12 cellular contexts compared by ENCODE assay signal in genomic region chr9:131290039-131290766, GRCh38. TPM values are rescaled to one million over a fixed set of nuclear protein-coding genes. Genes with fewer than 3 reads are reported as not detected.
DNase-seq lines count a peak whose midpoint lies in the region; ATAC-seq, FAIRE-seq and TF ChIP-seq lines count a peak whose summit lies in the region.
"Had no signal": no experiment of that assay in that cellular context is flagged by ENCODE, and none has a peak within 500 bp of the region (broad histone marks: within the 10 kb centered on the region; RNA-seq: fewer than 3 reads in every experiment).

No MANE protein-coding gene starts in this region.

- H3K23me2 ChIP-seq in H1 (ENCODE audit: low read depth, low read length): no peaks in the 10 kb centered on the region

- 0 out of 2 replicates have a peak overlapping the region, but pooled peaks have one; percentile 29 for H2BK15ac ChIP-seq in H1 (ENCODE audit: low read length)
- no peak overlapping the region for H2BK15ac ChIP-seq in mesendoderm (replicated peaks; ENCODE audit: low read depth)

- H2BK120ac ChIP-seq in H1 (replicated peaks; ENCODE audit: low read depth, low read length) (no peak overlapping the region), mesendoderm (ENCODE audit: low read depth, low read length) (no peak overlapping the region)

- H2BK12ac ChIP-seq in H1 (ENCODE audit: low read depth, low read length): 0 out of 2 replicates have a peak overlapping the region, but pooled peaks have one; percentile 39

- peak overlapping the region; percentile 66; the same call in 1 of the 2 replicates for H2BK5ac ChIP-seq in H1 (ENCODE audit: low read depth, low read length)
- H2BK5ac ChIP-seq in mesendoderm (ENCODE audit: low read length): no peak overlapping the region

- H3K14ac ChIP-seq in H1 (ENCODE audit: insufficient read length): no peak overlapping the region

- H3K4me3 ChIP-seq in OCI-LY3 (ENCODE audit: low read length) (peak overlapping the region; percentile 72), H1 (ENCODE audit: extremely low read depth in 1 of 4, insufficient read depth in 2 of 4, low read depth in 3 of 4, low read length in 4 of 4) (peak overlapping the region in 1 of 4 experiments; percentile 16; a peak in 1 of 8 replicates), mesendoderm (ENCODE audit: low read length) (no peak overlapping the region), testis (peak overlapping the region; percentile 40 to 51), small intestine (ENCODE audit: low read depth in 1 of 2, low read length in 2 of 2) (peak overlapping the region in 1 of 2 donors; percentile 4)

- H3K79me2 ChIP-seq in OCI-LY3 (ENCODE audit: low read length) (no peaks in the 10 kb centered on the region), H1 (ENCODE audit: control insufficient read depth in 1 of 2, insufficient read depth in 2 of 2, low read length in 2 of 2) (no peaks in the 10 kb centered on the region), mesendoderm (ENCODE audit: control insufficient read depth, insufficient read depth, low read length) (no peaks in the 10 kb centered on the region)

- intact Hi-C loops in testis (cut with DNase I; ENCODE audit: low total_unique reads): no loop called here

- H3K4ac ChIP-seq in H1 (replicated peaks; ENCODE audit: insufficient read length, low read depth, low read length) (no peak overlapping the region), mesendoderm (ENCODE audit: low read depth, low read length) (no peak overlapping the region)

- H3K18ac ChIP-seq in H1 (ENCODE audit: extremely low read depth, low read length) (peak overlapping the region; percentile 48; the same call in 1 of the 2 replicates), mesendoderm (ENCODE audit: low read length) (no peak overlapping the region)

- TF ChIP-seq EP300 in H1 (IDR thresholded peaks at IDR 0.05; ENCODE audit: borderline replicate concordance in 1 of 2, low read depth in 2 of 2, low read length in 2 of 2): no peak

- H4K20me1 ChIP-seq in OCI-LY3 (ENCODE audit: insufficient read depth, low read length) (no peaks in the 10 kb centered on the region), H1 (replicated peaks in 1 of 2; ENCODE audit: control insufficient read depth in 1 of 2, insufficient read depth in 2 of 2, low read length in 2 of 2) (no peaks in the 10 kb centered on the region)

- peaks cover 6% of the 10 kb centered on the region; the same call in 1 of the 2 replicates for H3K4me1 ChIP-seq in OCI-LY3 (ENCODE audit: low read length)
- peaks cover 0 to 14% (median 8%) of the 10 kb centered on the region in 4 experiments; a peak in 6 of 7 replicates for H3K4me1 ChIP-seq in H1 (replicated peaks in 1 of 4; ENCODE audit: control insufficient read depth in 3 of 4, insufficient read depth in 4 of 4, low read length in 3 of 4)
- H3K4me1 ChIP-seq in mesendoderm (ENCODE audit: control insufficient read depth, low read depth, low read length): no peaks in the 10 kb centered on the region
- peaks cover 3% of the 10 kb centered on the region for H3K4me1 ChIP-seq in testis
- H3K4me1 ChIP-seq in small intestine (ENCODE audit: control insufficient read depth in 2 of 2, insufficient read depth in 1 of 2, low read depth in 1 of 2, low read length in 1 of 2): no peaks in the 10 kb centered on the region

- no peak for TF ChIP-seq POLR2A in H1 (IDR thresholded peaks at IDR 0.05; ENCODE audit: control extremely low read depth in 1 of 2, low read depth in 2 of 2, low read length in 2 of 2)
- TF ChIP-seq POLR2A in testis (IDR thresholded peaks at IDR 0.05): no peak

- CTCF ChIA-PET in H1 (lab: Charles Lee; ENCODE audit: partially characterized antibody): interaction anchor here (0.5 to 3.8 kb wide), 8 partner anchors 8 to 109 kb away, joined by 3 to 24 read pairs (median 4); no protein-coding TSS in a partner anchor

- H3K27me3 ChIP-seq in OCI-LY3 (ENCODE audit: low read depth, low read length) (no peaks in the 10 kb centered on the region), H1 (replicated peaks in 1 of 4; ENCODE audit: control insufficient read depth in 3 of 4, extremely low read depth in 1 of 4, insufficient read depth in 3 of 4, low read length in 3 of 4) (no peaks in the 10 kb centered on the region), mesendoderm (ENCODE audit: insufficient read depth, low read length, poor library complexity) (no peaks in the 10 kb centered on the region), testis (no peaks in the 10 kb centered on the region), small intestine (ENCODE audit: control insufficient read depth in 2 of 2, insufficient read depth in 2 of 2, low read length in 2 of 2) (no peaks in the 10 kb centered on the region)

- peak overlapping the region; percentile 67; the same call in 1 of the 2 replicates for H2AFZ ChIP-seq in OCI-LY3 (ENCODE audit: low read depth, low read length)
- H2AFZ ChIP-seq in H1 (ENCODE audit: low read length): no peak overlapping the region

- no peak for TF ChIP-seq CTCF in OCI-LY3 (IDR thresholded peaks at IDR 0.05; ENCODE audit: low read depth, low read length)
- TF ChIP-seq CTCF in H1 (IDR thresholded peaks at IDR 0.05; ENCODE audit: control extremely low read depth in 1 of 3, insufficient read depth in 1 of 3, low read depth in 1 of 3, low read length in 3 of 3): no peak
- TF ChIP-seq CTCF in testis (IDR thresholded peaks at IDR 0.05): no peak

- H2AK5ac ChIP-seq in H1 (ENCODE audit: low read depth, low read length) (no peak overlapping the region), mesendoderm (ENCODE audit: low read length) (no peak overlapping the region)

- H3K9me3 ChIP-seq in OCI-LY3 (ENCODE audit: insufficient read depth, low read length) (no peaks in the 10 kb centered on the region), H1 (ENCODE audit: insufficient read depth in 2 of 2, low read depth in 1 of 2, low read length in 1 of 2) (no peaks in the 10 kb centered on the region), testis (no peaks in the 10 kb centered on the region), small intestine (ENCODE audit: control insufficient read depth, low read depth) (no peaks in the 10 kb centered on the region)

- H3K27ac ChIP-seq in OCI-LY3 (ENCODE audit: low read length): no peak overlapping the region
- no peak overlapping the region for H3K27ac ChIP-seq in H1 (ENCODE audit: low read depth, low read length)
- no peak overlapping the region for H3K27ac ChIP-seq in mesendoderm (ENCODE audit: low read depth, low read length)
- H3K27ac ChIP-seq in testis: peak overlapping the region; percentile 53 to 55
- no peak overlapping the region for H3K27ac ChIP-seq in small intestine (ENCODE audit: low read depth in 1 of 2, low read length in 1 of 2)

- H3K4me2 ChIP-seq in OCI-LY3 (ENCODE audit: low read length) (peak overlapping the region; percentile 52), H1 (ENCODE audit: insufficient read depth in 1 of 2, low read depth in 2 of 2, low read length in 2 of 2) (peak overlapping the region; percentile 12 to 14; a peak in 2 of 4 replicates), mesendoderm (ENCODE audit: low read length) (no peak overlapping the region)

- H3K23ac ChIP-seq in H1 (ENCODE audit: insufficient read length): no peak overlapping the region
- H3K23ac ChIP-seq in mesendoderm (ENCODE audit: low read length): no peak overlapping the region

- 91% methylated on average over 32 of the region's 34 CpGs; no CpG with 5 or more reads in 1 of the 2 experiments for WGBS in H1 (ENCODE audit: extremely low coverage in 1 of 2, insufficient coverage in 1 of 2, insufficient read length in 1 of 2, insufficient replicate concordance in 2 of 2, low coverage in 1 of 2, low lambda C conversion rate in 2 of 2, missing lambda C conversion rate in 1 of 2), 2 experiments
- no CpG with 5 or more reads among the region's 34 CpGs for WGBS in mesendoderm (ENCODE audit: extremely low coverage, insufficient coverage, low lambda C conversion rate)
- WGBS in testis, 2 donors: 35 to 42% methylated on average over 10 to 34 of the region's 34 CpGs
- WGBS in small intestine, 3 donors: 78 to 86% (median 86%) methylated on average over 20 to 34 of the region's 34 CpGs

- POLR2A ChIA-PET in H1 (lab: Charles Lee; ENCODE audit: partially characterized antibody): interaction anchor here (0.7 to 2.9 kb wide), 6 partner anchors 9 to 191 kb away, joined by 3 to 8 read pairs (median 3); partner anchors contain the start of gene FAM78A

- FAIRE-seq in H1 (lab: Jason Lieb, UNC) (no peak), small intestine (lab: Jason Lieb, UNC) (no peak)
- FAIRE-seq: frontal cortex had no signal

- H3K79me1 ChIP-seq in H1 (ENCODE audit: low read depth, low read length): no peaks in the 10 kb centered on the region
- no peaks in the 10 kb centered on the region for H3K79me1 ChIP-seq in mesendoderm (ENCODE audit: low read length)

- H3K36me3 ChIP-seq in OCI-LY3 (replicated peaks; ENCODE audit: low read depth, low read length) (no peaks in the 10 kb centered on the region), H1 (ENCODE audit: control insufficient read depth in 2 of 4, insufficient read depth in 4 of 4, low read length in 3 of 4) (no peaks in the 10 kb centered on the region), mesendoderm (ENCODE audit: control insufficient read depth, insufficient read depth, low read length) (no peaks in the 10 kb centered on the region), testis (ENCODE audit: low read depth, missing control alignments) (no peaks in the 10 kb centered on the region), small intestine (ENCODE audit: control insufficient read depth in 2 of 2, insufficient read depth in 2 of 2, low read length in 2 of 2) (no peaks in the 10 kb centered on the region)

- no peak for TF ChIP-seq RAD21 in H1 (IDR thresholded peaks at IDR 0.05 in 1 of 2, conservative IDR thresholded peaks at IDR 0.05 in 1 of 2; ENCODE audit: low read depth in 2 of 2, low read length in 2 of 2)

- no peak for ATAC-seq in GM19452 (IDR thresholded peaks at IDR 0.05; ENCODE audit: unreplicated experiment)

- peak overlapping the region; percentile 0 for H4K5ac ChIP-seq in H1 (ENCODE audit: insufficient read length, low read depth, low read length)
- H4K5ac ChIP-seq in mesendoderm (ENCODE audit: low read length): no peak overlapping the region

- no peak overlapping the region for H3K56ac ChIP-seq in H1 (replicated peaks; ENCODE audit: insufficient read length, low read depth, low read length)
- peak overlapping the region; percentile 82 for H3K56ac ChIP-seq in mesendoderm (ENCODE audit: low read length)

- H4K8ac ChIP-seq in H1 (ENCODE audit: extremely low read depth, insufficient read depth, low read length) (peak overlapping the region; percentile 30), mesendoderm (ENCODE audit: low read depth, low read length) (no peak overlapping the region)

- DNase-seq in H1 (ENCODE audit: low read depth in 1 of 2, low spot score in 2 of 2) (no peak), mesendoderm (no peak), testis (peak; percentile 45), small intestine (no peak), MV-4-11 (lab: John Stamatoyannopoulos, UW) (no peak), NCI-H146 (lab: John Stamatoyannopoulos, UW) (no peak)
- DNase-seq: NCI-H2029 had no signal

- H2BK20ac ChIP-seq in H1 (ENCODE audit: low read length): no peak overlapping the region

- peak overlapping the region; percentile 48 for H4K91ac ChIP-seq in H1 (replicated peaks; ENCODE audit: insufficient read length, low read length)

- H3K9ac ChIP-seq in OCI-LY3 (ENCODE audit: low read length): peak overlapping the region; percentile 51
- no peak overlapping the region for H3K9ac ChIP-seq in H1 (replicated peaks in 1 of 4; ENCODE audit: extremely low read depth in 1 of 4, low read depth in 3 of 4, low read length in 3 of 4)
- H3K9ac ChIP-seq in mesendoderm (ENCODE audit: low read length): peak overlapping the region; percentile 67

RNA-seq across cellular contexts. Expression of gene PLPP7, which starts 0.7 kb away (rescaled TPM):
- total RNA-seq in H1 (2021; fragmentation: NEBNext Ultra II Directional; extraction: Animal tissue kit (Norgen Biotek cat#: 25700)): 3.4 TPM in 2 replicates
- polyA plus RNA-seq in H1 (2011; rRNA removed): 3.9 and 5.0 TPM in 2 replicates
- 4.2 TPM for polyA plus RNA-seq in H1 (2011; cell fraction: cytosol; rRNA removed)
- polyA plus RNA-seq in H1 (2011; cell fraction: nucleus; rRNA removed): 3.9 TPM
- 2.0 to 3.0 TPM (median 2.6 TPM) in 4 replicates for polyA plus RNA-seq in H1 (2012, experiment 1 of 2)
- 4.4 TPM for polyA plus RNA-seq in H1 (2012, experiment 2 of 2)
- polyA plus RNA-seq in H1 (2013, experiment 1 of 2): 1.6 TPM
- polyA plus RNA-seq in H1 (2013, experiment 2 of 2): 1.5 TPM
- polyA minus RNA-seq in H1 (2011; rRNA and poly(A)+ RNA removed): 2.3 TPM in 2 replicates
- polyA minus RNA-seq in H1 (2011; cell fraction: cytosol; rRNA and poly(A)+ RNA removed): 3.4 TPM
- 4.0 TPM for polyA minus RNA-seq in H1 (2011; cell fraction: nucleus; rRNA and poly(A)+ RNA removed)
- 0.56 TPM for polyA plus RNA-seq in mesendoderm (2013, experiment 1 of 2)
- polyA plus RNA-seq in mesendoderm (2013, experiment 2 of 2): 0.62 TPM
- total RNA-seq in testis: 10 to 100 TPM; 23.9 to 29.9 TPM
- polyA plus RNA-seq in testis (ENCODE audit: insufficient read depth, low read depth, low replicate concordance): 8.6 TPM
- 1 to 10 TPM in 1 of 3 donors, under 1 TPM in 1, not detected in 1; 0.54 to 1.9 TPM for polyA plus RNA-seq in small intestine
- total RNA-seq: activated T-helper 1 cell treated with anti-CD3 and anti-CD28 coated beads, Interleukin-12 subunit alpha, Interleukin-12 subunit beta, Interleukin-2, Interleukin-4 antibody, amounts not matched to agents 30 ng/mL and 10 ng/mL and 1 ng/mL, durations not matched to agents 14 hours and 24 hours and 36 hours; T-helper 2 cell treated with Interferon-gamma antibody and Interleukin-4, amounts not matched to agents 100 ng/mL and 5 ng/mL, for 36 hours had no signal

RNA-seq across cellular contexts. Expression of gene FAM78A, which starts 13.9 kb away (rescaled TPM):
- 3.1 and 3.5 TPM in 2 replicates for total RNA-seq in H1 (2021; fragmentation: NEBNext Ultra II Directional; extraction: Animal tissue kit (Norgen Biotek cat#: 25700))
- 3.1 and 4.1 TPM in 2 replicates for polyA plus RNA-seq in H1 (2011; rRNA removed)
- 2.5 TPM for polyA plus RNA-seq in H1 (2011; cell fraction: cytosol; rRNA removed)
- polyA plus RNA-seq in H1 (2011; cell fraction: nucleus; rRNA removed): 5.1 TPM
- 2.3 to 3.0 TPM (median 2.9 TPM) in 4 replicates for polyA plus RNA-seq in H1 (2012, experiment 1 of 2)
- polyA plus RNA-seq in H1 (2012, experiment 2 of 2): 3.0 TPM
- polyA plus RNA-seq in H1 (2013, experiment 1 of 2): 1.2 TPM
- 1.4 TPM for polyA plus RNA-seq in H1 (2013, experiment 2 of 2)
- 3.0 and 3.1 TPM in 2 replicates for polyA minus RNA-seq in H1 (2011; rRNA and poly(A)+ RNA removed)
- 2.4 TPM for polyA minus RNA-seq in H1 (2011; cell fraction: cytosol; rRNA and poly(A)+ RNA removed)
- polyA minus RNA-seq in H1 (2011; cell fraction: nucleus; rRNA and poly(A)+ RNA removed): 1.7 TPM
- 0.32 TPM for polyA plus RNA-seq in mesendoderm (2013, experiment 1 of 2)
- 0.28 TPM for polyA plus RNA-seq in mesendoderm (2013, experiment 2 of 2)
- 10 to 100 TPM; 29.7 to 30.8 TPM for total RNA-seq in testis
- polyA plus RNA-seq in testis (ENCODE audit: insufficient read depth, low read depth, low replicate concordance): 48.0 TPM
- polyA plus RNA-seq in small intestine: 1 to 10 TPM in 2 of 3 donors, under 1 TPM in 1; 0.89 to 3.2 (median 1.9) TPM

Comparison
In these comparisons a context has a peak if more than half of its experiments do, and no peak if none do; other contexts are left out.
1. H3K27ac ChIP-seq: peak in testis (2 of 2); none in OCI-LY3 (single experiment), H1 (single experiment), mesendoderm (single experiment) and small intestine (0 of 2).
2. H3K9ac ChIP-seq: peak in OCI-LY3 (single experiment) and mesendoderm (single experiment); none in H1 (0 of 4).